ENCODE assay signal across 11 cellular contexts in genomic region chr17:882827-883585, GRCh38.
DNase-seq lines count a peak whose midpoint lies in the region; ATAC-seq and TF ChIP-seq lines count a peak whose summit lies in the region.
"Had no signal": no experiment of that assay in that cellular context is flagged by ENCODE, and none has a peak within 500 bp of the region (broad histone marks: within the 10 kb centered on the region; RNA-seq: fewer than 3 reads in every experiment).

No MANE protein-coding gene starts in this region.

- H4K20me1 ChIP-seq in fibroblast of lung (ENCODE audit: control insufficient read depth, extremely low read depth, insufficient read depth, low read length), result no peaks in the 10 kb centered on the region

- BruUV-seq in Panc1 (replicated peaks; lab: Mats Ljungman, UMichigan), result no TSS peak

- no peaks in the 10 kb centered on the region for H3K79me2 ChIP-seq in fibroblast of lung (ENCODE audit: control insufficient read depth, insufficient read depth, low read length)

- H2AFZ ChIP-seq in fibroblast of lung (ENCODE audit: low read length), result no peak overlapping the region

- peak overlapping the region; percentile 13 for H3K4me2 ChIP-seq in fibroblast of lung (ENCODE audit: extremely low read depth, insufficient read depth, low read length)

- H3K4me3 ChIP-seq in Panc1 (ENCODE audit: low read depth in 2 of 2, low read length in 2 of 2), result no peak overlapping the region
- H3K4me3 ChIP-seq in fibroblast of lung (replicated peaks in 1 of 4; ENCODE audit: control extremely low read depth in 1 of 4, insufficient read depth in 1 of 4, low read depth in 3 of 4, low read length in 4 of 4), result no peak overlapping the region

- in situ Hi-C loops in Panc1 (cut with HindIII; ENCODE audit: low pct_unique_long_range_greater_than_20kb, low sequenced_read_pairs), result no loop called here

- H3K9me3 ChIP-seq in Panc1 (ENCODE audit: control insufficient read depth, insufficient read depth, low read depth, low read length) (no peaks in the 10 kb centered on the region), fibroblast of lung (ENCODE audit: control insufficient read depth, insufficient read depth, low read depth, low read length) (no peaks in the 10 kb centered on the region)

- intact Hi-C loops in Panc1 (cut with micrococcal nuclease; ENCODE audit: unreplicated experiment), result no loop called here

- no peak for DNase-seq in Panc1 (ENCODE audit: low read depth, low spot score)
- DNase-seq in fibroblast of lung (ENCODE audit: low read depth in 2 of 2), result peak; percentile 37 to 88
- peak; percentile 52 for DNase-seq in myocyte (ENCODE audit: low read depth)
- DNase-seq in pons (ENCODE audit: low spot score), result no peak
- no peak for DNase-seq in NCI-H1417 (lab: John Stamatoyannopoulos, UW)
- DNase-seq: activated B cell treated with CpG ODN at 0.5 μM for 24 hours; KG1; stimulated activated CD4-positive, alpha-beta T cell treated with anti-CD3 and anti-CD28 coated beads, Interleukin-2, amount 100 ng/mL, for 24 hours had no signal

- H3K9ac ChIP-seq in fibroblast of lung (ENCODE audit: insufficient read depth, low read length), result no peak overlapping the region

- ATAC-seq in Panc1 (no peak), HG03565 (IDR thresholded peaks at IDR 0.05; ENCODE audit: unreplicated experiment) (no peak), GM21360 (IDR thresholded peaks at IDR 0.05; ENCODE audit: unreplicated experiment) (no peak)

- peak overlapping the region; percentile 20; the same call in 1 of the 2 replicates for H3K27ac ChIP-seq in 22Rv1
- peak overlapping the region; percentile 25; the same call in 1 of the 2 replicates for H3K27ac ChIP-seq in Panc1 (ENCODE audit: low read length)
- no peak overlapping the region for H3K27ac ChIP-seq in fibroblast of lung (ENCODE audit: insufficient read depth, low read length)

- H3K36me3 ChIP-seq in Panc1 (ENCODE audit: control insufficient read depth, insufficient read depth, low read length), result no peaks in the 10 kb centered on the region
- H3K36me3 ChIP-seq in fibroblast of lung (ENCODE audit: control insufficient read depth, insufficient read depth, low read length), result no peaks in the 10 kb centered on the region

- H3K4me1 ChIP-seq in Panc1 (ENCODE audit: control insufficient read depth, insufficient read depth, low read length), result peaks cover 61% of the 10 kb centered on the region
- peaks cover 20% of the 10 kb centered on the region for H3K4me1 ChIP-seq in fibroblast of lung (ENCODE audit: control insufficient read depth, extremely low read depth, insufficient read depth, low read length)

- CTCF ChIA-PET in Panc1 (lab: Charles Lee), result no interaction called here

- no peak for TF ChIP-seq CTCF in 22Rv1 (IDR thresholded peaks at IDR 0.05)
- no peak for TF ChIP-seq CTCF in Panc1 (IDR thresholded peaks at IDR 0.05)
- TF ChIP-seq CTCF in fibroblast of lung (conservative IDR thresholded peaks at IDR 0.05 in 1 of 2, IDR thresholded peaks at IDR 0.05 in 1 of 2; ENCODE audit: low read depth in 1 of 2, low read length in 2 of 2), result no peak

- H3K27me3 ChIP-seq in Panc1 (ENCODE audit: control insufficient read depth, insufficient read depth, low read length) (no peaks in the 10 kb centered on the region), fibroblast of lung (ENCODE audit: control insufficient read depth, insufficient read depth, low read length) (no peaks in the 10 kb centered on the region)

- POLR2A ChIA-PET in Panc1 (lab: Charles Lee), result no interaction called here

Comparison
In these comparisons a context has a peak if more than half of its experiments do, and no peak if none do; other contexts are left out.
1. DNase-seq: peak in fibroblast of lung (2 of 2) and myocyte (single experiment); none in Panc1 (single experiment), pons (single experiment) and NCI-H1417 (0 of 3).